8 cellular contexts compared by ENCODE assay signal in the genomic region with DNA sequence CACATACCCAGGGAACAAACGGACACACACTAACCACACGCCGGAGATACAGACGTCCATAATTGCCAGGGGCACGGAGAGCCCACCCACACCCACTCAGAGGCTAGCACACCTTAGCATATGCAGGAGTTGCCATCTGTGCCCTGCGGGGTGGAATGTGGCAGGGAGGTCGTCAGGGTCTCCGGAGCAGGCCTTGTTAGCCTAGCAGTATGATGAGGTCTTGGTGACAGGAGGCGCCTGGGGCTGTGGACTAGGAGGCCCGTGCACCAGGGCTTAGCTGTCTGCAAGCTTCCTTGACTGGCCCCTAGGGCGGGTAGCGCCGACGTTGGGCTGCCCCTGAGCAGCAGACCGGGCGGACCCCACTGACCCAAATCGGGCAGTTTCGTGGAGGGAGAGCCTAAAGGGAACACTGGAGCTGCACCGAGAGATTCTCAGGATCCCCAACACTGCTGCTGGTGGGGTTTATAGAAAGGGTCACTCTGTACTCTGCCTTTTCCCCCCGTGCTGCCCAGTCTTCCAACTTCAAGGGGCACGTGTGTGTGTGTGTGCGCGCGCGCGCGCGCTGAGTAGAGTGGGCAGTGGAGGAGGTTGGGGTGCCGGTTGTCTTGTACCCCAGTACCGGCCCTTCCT. TPM values are rescaled to one million over a fixed set of nuclear protein-coding genes. Genes with fewer than 3 reads are reported as not detected.
DNase-seq lines count a peak whose midpoint lies in the region; ATAC-seq and TF ChIP-seq lines count a peak whose summit lies in the region.

No MANE protein-coding gene starts in this region.

- POLR2A ChIA-PET in MCF 10A (lab: Yijun Ruan, JAX) = interaction anchor here (0.6 to 2.9 kb wide), 5 partner anchors 11 to 491 kb away, joined by 3 to 37 read pairs (median 4); a partner anchor contains a TSS

- CTCF ChIA-PET in MCF 10A (lab: Yijun Ruan, JAX) = interaction anchor here (0.6 to 9.8 kb wide), 7 partner anchors 8 to 115 kb away, joined by 3 to 188 read pairs (median 5); a partner anchor contains a TSS

- H3K9me3 Mint-ChIP-seq in MCF 10A (ENCODE audit: unreplicated experiment) = no peaks in the 10 kb centered on the region

- no peak overlapping the region for H3K27ac Mint-ChIP-seq in MCF 10A (ENCODE audit: low read depth, unreplicated experiment)

- TF ChIP-seq CTCF in MCF 10A (IDR thresholded peaks at IDR 0.05; ENCODE audit: unreplicated experiment) = no peak

- DNase-seq in NCI-H146 (lab: John Stamatoyannopoulos, UW) (peak; percentile 52), NCI-H146 treated with DMSO at 0.1 percent for 48 hours (lab: John Stamatoyannopoulos, UW; ENCODE audit: unreplicated experiment) (no peak), NCI-H2171 treated with DMSO at 0.1 percent for 48 hours (lab: John Stamatoyannopoulos, UW) (peak; percentile 75), MCF 10A (ENCODE audit: unreplicated experiment) (no peak), pons (ENCODE audit: low spot score) (no peak), GM19238 (ENCODE audit: insufficient read length, low spot score) (no peak)

- H3K4me1 Mint-ChIP-seq in MCF 10A (ENCODE audit: insufficient read depth, unreplicated experiment) = peaks cover 56% of the 10 kb centered on the region

- ATAC-seq in HG02884 (IDR thresholded peaks at IDR 0.05; ENCODE audit: unreplicated experiment) = no peak

- no peaks in the 10 kb centered on the region for H3K36me3 ChIP-seq in neuron (ENCODE audit: insufficient read depth, low read length)

- H3K4me3 ChIP-seq in neuron (ENCODE audit: low read length) = peak overlapping the region; percentile 45

- peaks cover 4% of the 10 kb centered on the region for H3K36me3 Mint-ChIP-seq in MCF 10A (ENCODE audit: insufficient read depth, unreplicated experiment)

- H3K9me3 ChIP-seq in neuron (ENCODE audit: low read length) = no peaks in the 10 kb centered on the region

- H3K4me3 Mint-ChIP-seq in MCF 10A (ENCODE audit: unreplicated experiment) = peak overlapping the region; percentile 68

- no peak overlapping the region for H2AFZ ChIP-seq in neuron (ENCODE audit: low read depth, low read length)

- BruUV-seq in MCF 10A (replicated peaks; lab: Mats Ljungman, UMichigan) = no TSS peak

- H3K4me1 ChIP-seq in neuron (ENCODE audit: insufficient read depth, low read length) = peaks cover 38% of the 10 kb centered on the region

- H3K27me3 Mint-ChIP-seq in MCF 10A (ENCODE audit: insufficient read depth, unreplicated experiment) = no peaks in the 10 kb centered on the region

- H3K27me3 ChIP-seq in neuron (ENCODE audit: insufficient read depth, low read length) = peaks cover 9% of the 10 kb centered on the region

- intact Hi-C loops in MCF 10A (cut with micrococcal nuclease) = no loop called here

RNA-seq across cellular contexts. Expression of a gene that starts 9.9 kb away (rescaled TPM):
- total RNA-seq in MCF 10A (2022) = 2.5 and 2.8 TPM in 2 replicates

RNA-seq across cellular contexts. Expression of a gene that starts 11.5 kb away (rescaled TPM):
- 375 and 421 TPM in 2 replicates for total RNA-seq in MCF 10A (2022)

RNA-seq across cellular contexts. Expression of a gene that starts 24.4 kb away (rescaled TPM):
- total RNA-seq in MCF 10A (2022) = 2.2 and 2.8 TPM in 2 replicates

Comparison
In these comparisons a context has a peak if more than half of its experiments do, and no peak if none do; other contexts are left out.
1. DNase-seq: peak in NCI-H146 (single experiment) and NCI-H2171 treated with DMSO at 0.1 percent for 48 hours (single experiment); none in NCI-H146 treated with DMSO at 0.1 percent for 48 hours (single experiment), MCF 10A (single experiment), pons (single experiment) and GM19238 (single experiment).